ENCODE assay signal across 8 cellular contexts in genomic region chr19:19531951-19532805, GRCh38. TPM values are rescaled to one million over a fixed set of nuclear protein-coding genes. Genes with fewer than 3 reads are reported as not detected.
DNase-seq lines count a peak whose midpoint lies in the region; ATAC-seq and TF ChIP-seq lines count a peak whose summit lies in the region.

No MANE protein-coding gene starts in this region.

- in situ Hi-C loops in GM18951 (cut with MboI; ENCODE audit: low sequenced_read_pairs, unreplicated experiment) = loop anchor here (5.0 to 25.0 kb wide), 2 partner anchors 110 to 430 kb away; partner anchors contain the start of gene GMIP

- peak; percentile 19 for TF ChIP-seq POLR2A in GM18951 (IDR thresholded peaks at IDR 0.05; ENCODE audit: extremely low read depth, insufficient read depth, insufficient read length)

- DNase-seq in AG04449 (ENCODE audit: low read depth, low spot score) (no peak), NCI-H2196 (lab: John Stamatoyannopoulos, UW; ENCODE audit: unreplicated experiment) (peak; percentile 87), dedifferentiated amniotic fluid mesenchymal stem cell (ENCODE audit: extremely low spot score) (peak; percentile 40), lower lobe of right lung (peak; percentile 91)
- DNase-seq in activated CD4-positive, alpha-beta T cell treated with anti-CD3 and anti-CD28 coated beads, Interleukin-2, amount 50 U/mL, for 1 hour = peak; percentile 90
- peak; percentile 73 to 90 (median 77) for DNase-seq in stimulated activated CD4-positive, alpha-beta T cell treated with anti-CD3 and anti-CD28 coated beads, TNF-alpha, amount 100 ng/mL, for 4 hours (ENCODE audit: low read depth in 3 of 3)

- TF ChIP-seq CTCF in AG04449 (IDR thresholded peaks at IDR 0.05; ENCODE audit: insufficient read depth, low read length, missing control alignments) (peak; percentile 98), lower lobe of right lung (IDR thresholded peaks at IDR 0.05) (peak; percentile 92)

- peaks cover 6% of the 10 kb centered on the region for H3K4me1 ChIP-seq in lower lobe of right lung

- no peaks in the 10 kb centered on the region for H3K9me3 ChIP-seq in lower lobe of right lung

- no peak overlapping the region for H3K4me3 ChIP-seq in AG04449 (ENCODE audit: low read depth, low read length)
- no peak overlapping the region for H3K4me3 ChIP-seq in lower lobe of right lung

- CTCF ChIA-PET in AG04449 (lab: Yijun Ruan, JAX) = interaction anchor here (0.6 to 12.9 kb wide), 40 partner anchors 9 to 428 kb away, joined by 3 to 279 read pairs (median 6); partner anchors contain the start of genes GMIP, LPAR2, NDUFA13 and TSSK6

- no peak overlapping the region for H3K27ac ChIP-seq in lower lobe of right lung

- ATAC-seq in lower lobe of right lung = peak; percentile 81 to 86
- no peak for ATAC-seq in GM18873 (IDR thresholded peaks at IDR 0.05; ENCODE audit: low FRiP score, unreplicated experiment)

- H3K27me3 ChIP-seq in lower lobe of right lung (ENCODE audit: low read depth) = peaks cover under 1% of the 10 kb centered on the region

- intact Hi-C loops in lower lobe of right lung (cut with DNase I) = no loop called here

- POLR2A ChIA-PET in AG04449 (lab: Yijun Ruan, JAX) = interaction anchor here (1.0 kb wide), 3 partner anchors 16 to 110 kb away, joined by 3 to 4 read pairs (median 3); partner anchors contain the start of genes NDUFA13 and TSSK6

- peaks cover 20% of the 10 kb centered on the region for H3K36me3 ChIP-seq in lower lobe of right lung

RNA-seq across cellular contexts. Expression of gene YJEFN3, which starts 3.5 kb away (rescaled TPM):
- 6.6 TPM for total RNA-seq in lower lobe of right lung

RNA-seq across cellular contexts. Expression of gene CILP2, which starts 5.9 kb away (rescaled TPM):
- total RNA-seq in lower lobe of right lung = 0.12 TPM

RNA-seq across cellular contexts. Expression of gene NDUFA13, which starts 16.2 kb away (rescaled TPM):
- total RNA-seq in lower lobe of right lung = 218 TPM

RNA-seq across cellular contexts. Expression of gene TSSK6, which starts 16.8 kb away (rescaled TPM):
- 2.9 TPM for total RNA-seq in lower lobe of right lung
